Comparison of ENCODE assay signal across 1 cellular context in genomic region chr22:19963863-19964642, GRCh38.
TF ChIP-seq lines count a peak whose summit lies in the region.

No MANE protein-coding gene starts in this region.

TF ChIP-seq in HCT116, 20 proteins besides CTCF, POLR2A, EP300 and RAD21:
- TF ChIP-seq CEBPB (IDR thresholded peaks at IDR 0.05; ENCODE audit: low read depth) (no peak), EZH2 (IDR thresholded peaks at IDR 0.05) (no peak), POLR2AphosphoS5 (IDR thresholded peaks at IDR 0.05; ENCODE audit: low read depth, low read length) (no peak), ELF1 (IDR thresholded peaks at IDR 0.05; ENCODE audit: borderline replicate concordance, low read depth) (no peak), JUND (IDR thresholded peaks at IDR 0.05) (no peak), SIN3A (IDR thresholded peaks at IDR 0.05; ENCODE audit: low read depth) (no peak), CBX3 (IDR thresholded peaks at IDR 0.05; ENCODE audit: low read depth) (no peak)
